14 cellular contexts compared by ENCODE assay signal in genomic region chr10:127976701-127977367, GRCh38.
DNase-seq lines count a peak whose midpoint lies in the region; ATAC-seq and TF ChIP-seq lines count a peak whose summit lies in the region.
"Had no signal": no experiment of that assay in that cellular context is flagged by ENCODE, and none has a peak within 500 bp of the region (broad histone marks: within the 10 kb centered on the region; RNA-seq: fewer than 3 reads in every experiment).

No MANE protein-coding gene starts in this region.

- no peaks in the 10 kb centered on the region for H3K36me3 Mint-ChIP-seq in dendritic cell treated with granulocyte-macrophage colony-stimulating factor and Interleukin-4, amounts not matched to agents 40 ng/mL and 50 ng/mL, for 4 days (ENCODE audit: low read depth)
- no peaks in the 10 kb centered on the region for H3K36me3 Mint-ChIP-seq in activated naive CD8-positive, alpha-beta T cell treated with anti-CD3 and anti-CD28 coated beads, Interleukin-2, amount 50 U/mL, for 24 hours (ENCODE audit: low read depth)
- H3K36me3 Mint-ChIP-seq: CD4-positive, alpha-beta memory T cell; stimulated activated effector memory CD8-positive, alpha-beta T cell treated with anti-CD3 and anti-CD28 coated beads, Interleukin-12 subunit alpha, Interleukin-12 subunit beta, amount 100 ng/mL, for 72 hours had no signal

- H3K27ac ChIP-seq in RWPE2 (ENCODE audit: poor library complexity, severe bottlenecking): peak overlapping the region; percentile 32
- H3K27ac ChIP-seq in tibial artery: peak overlapping the region; percentile 53 to 60
- H3K27ac ChIP-seq in aorta (ENCODE audit: low read depth in 1 of 2, low read length in 2 of 2): no peak overlapping the region

- WGBS in aorta, 2 donors: 64 to 69% methylated on average over 8 of the region's 8 CpGs

- H3K4me1 ChIP-seq in RWPE2 (ENCODE audit: insufficient read depth, poor library complexity, severe bottlenecking) (peaks cover 15% of the 10 kb centered on the region), tibial artery (peaks cover 0 to 26% (median 12%) of the 10 kb centered on the region in 4 donors), aorta (ENCODE audit: control insufficient read depth in 1 of 2, insufficient read depth in 2 of 2, low read length in 2 of 2) (no peaks in the 10 kb centered on the region)

- peak overlapping the region; percentile 74 for H3K27ac Mint-ChIP-seq in dendritic cell treated with granulocyte-macrophage colony-stimulating factor and Interleukin-4, amounts not matched to agents 40 ng/mL and 50 ng/mL, for 4 days
- no peak overlapping the region for H3K27ac Mint-ChIP-seq in activated naive CD8-positive, alpha-beta T cell treated with anti-CD3 and anti-CD28 coated beads, Interleukin-2, amount 50 U/mL, for 24 hours
- H3K27ac Mint-ChIP-seq: activated CD4-positive, alpha-beta T cell treated with anti-CD3 and anti-CD28 coated beads, Interleukin-2, amount 10 ng/mL, durations not matched to agents 7 days and 5 days; activated T-helper 2 cell treated with anti-CD3 and anti-CD28 coated beads, Interferon-gamma antibody, Interleukin-2, Interleukin-4, amounts not matched to agents 10 μg/mL and 5 μg/mL and 100 μg/mL, durations not matched to agents 14 hours and 24 hours and 36 hours; CD4-positive, alpha-beta memory T cell had no signal

- H3K4me1 Mint-ChIP-seq in dendritic cell treated with granulocyte-macrophage colony-stimulating factor and Interleukin-4, amounts not matched to agents 40 ng/mL and 50 ng/mL, for 4 days (ENCODE audit: low read depth): peaks cover 57% of the 10 kb centered on the region
- peaks cover 9% of the 10 kb centered on the region for H3K4me1 Mint-ChIP-seq in activated naive CD8-positive, alpha-beta T cell treated with anti-CD3 and anti-CD28 coated beads, Interleukin-2, amount 50 U/mL, for 24 hours
- H3K4me1 Mint-ChIP-seq: central memory CD8-positive, alpha-beta T cell had no signal

- ATAC-seq in RWPE2 (ENCODE audit: low read depth) (no peak), aorta (ENCODE audit: low FRiP score) (no peak)
- no peak for ATAC-seq in activated naive CD8-positive, alpha-beta T cell treated with anti-CD3 and anti-CD28 coated beads, Interleukin-2, amount 50 U/mL, for 24 hours

- no peaks in the 10 kb centered on the region for H3K9me3 Mint-ChIP-seq in dendritic cell treated with granulocyte-macrophage colony-stimulating factor and Interleukin-4, amounts not matched to agents 40 ng/mL and 50 ng/mL, for 4 days
- peaks cover 8% of the 10 kb centered on the region for H3K9me3 Mint-ChIP-seq in activated naive CD8-positive, alpha-beta T cell treated with anti-CD3 and anti-CD28 coated beads, Interleukin-2, amount 50 U/mL, for 24 hours
- H3K9me3 Mint-ChIP-seq: central memory CD8-positive, alpha-beta T cell had no signal

- H3K27me3 ChIP-seq in RWPE2 (ENCODE audit: insufficient read depth, poor library complexity, severe bottlenecking): no peaks in the 10 kb centered on the region
- no peaks in the 10 kb centered on the region for H3K27me3 ChIP-seq in tibial artery
- H3K27me3 ChIP-seq in aorta (ENCODE audit: control insufficient read depth in 1 of 2, insufficient read depth in 2 of 2, low read length in 1 of 2): no peaks in the 10 kb centered on the region

- DNase-seq in RWPE2 (ENCODE audit: low spot score): no peak
- DNase-seq in lung microvascular endothelial cell (ENCODE audit: low read depth in 2 of 2): peak; percentile 27 to 71
- no peak for DNase-seq in tibial artery
- no peak for DNase-seq in activated naive CD8-positive, alpha-beta T cell treated with anti-CD3 and anti-CD28 coated beads, Interleukin-2, amount 50 U/mL, for 24 hours
- no peak for DNase-seq in aorta
- DNase-seq in activated naive CD4-positive, alpha-beta T cell (lab: John Stamatoyannopoulos, UW): no peak
- DNase-seq: activated CD4-positive, alpha-beta T cell treated with anti-CD3 and anti-CD28 coated beads, Interleukin-2, amount 10 ng/mL, durations not matched to agents 7 days and 5 days; CD4-positive, alpha-beta memory T cell; KBM-7; NCI-H2029 treated with DMSO at 0.1 percent for 48 hours had no signal

- no peak overlapping the region for H3K4me3 Mint-ChIP-seq in dendritic cell treated with granulocyte-macrophage colony-stimulating factor and Interleukin-4, amounts not matched to agents 40 ng/mL and 50 ng/mL, for 4 days
- no peak overlapping the region for H3K4me3 Mint-ChIP-seq in activated naive CD8-positive, alpha-beta T cell treated with anti-CD3 and anti-CD28 coated beads, Interleukin-2, amount 50 U/mL, for 24 hours
- H3K4me3 Mint-ChIP-seq: activated CD4-positive, alpha-beta T cell treated with anti-CD3 and anti-CD28 coated beads, Interleukin-2, amount 10 ng/mL, durations not matched to agents 7 days and 5 days; central memory CD8-positive, alpha-beta T cell had no signal

- no peaks in the 10 kb centered on the region for H3K27me3 Mint-ChIP-seq in dendritic cell treated with granulocyte-macrophage colony-stimulating factor and Interleukin-4, amounts not matched to agents 40 ng/mL and 50 ng/mL, for 4 days
- peaks cover 21% of the 10 kb centered on the region for H3K27me3 Mint-ChIP-seq in activated naive CD8-positive, alpha-beta T cell treated with anti-CD3 and anti-CD28 coated beads, Interleukin-2, amount 50 U/mL, for 24 hours

- H3K4me3 ChIP-seq in RWPE2 (ENCODE audit: severe bottlenecking) (no peak overlapping the region), tibial artery (peak overlapping the region in 1 of 2 donors; percentile 26), aorta (ENCODE audit: low read length in 2 of 2) (no peak overlapping the region)

- H3K36me3 ChIP-seq in RWPE2 (ENCODE audit: low read depth) (no peaks in the 10 kb centered on the region), tibial artery (no peaks in the 10 kb centered on the region), aorta (ENCODE audit: control insufficient read depth in 1 of 2, insufficient read depth in 2 of 2, low read length in 1 of 2) (no peaks in the 10 kb centered on the region)

- intact Hi-C loops in dendritic cell treated with granulocyte-macrophage colony-stimulating factor and Interleukin-4, amounts not matched to agents 40 ng/mL and 50 ng/mL, for 4 days (cut with micrococcal nuclease): no loop called here
- intact Hi-C loops in tibial artery (cut with DNase I; ENCODE audit: low total_unique reads): no loop called here
- intact Hi-C loops in aorta (cut with DNase I): loop anchor here (5.0 kb wide), 2 partner anchors 50 to 55 kb away; no protein-coding TSS in a partner anchor

- H3K9me3 ChIP-seq in RWPE2 (ENCODE audit: severe bottlenecking): no peaks in the 10 kb centered on the region
- peaks cover 0 to 6% (median 0%) of the 10 kb centered on the region in 3 donors for H3K9me3 ChIP-seq in tibial artery
- H3K9me3 ChIP-seq in aorta (ENCODE audit: control insufficient read depth, low read length): no peaks in the 10 kb centered on the region

- TF ChIP-seq CTCF in RWPE2 (IDR thresholded peaks at IDR 0.05; ENCODE audit: poor library complexity, severe bottlenecking) (no peak), tibial artery (IDR thresholded peaks at IDR 0.05) (no peak)

Comparison
In these comparisons a context has a peak if more than half of its experiments do, and no peak if none do; other contexts are left out.
1. DNase-seq: peak in lung microvascular endothelial cell (2 of 2); none in RWPE2 (single experiment), tibial artery (0 of 2), activated naive CD8-positive, alpha-beta T cell treated with anti-CD3 and anti-CD28 coated beads, Interleukin-2, amount 50 U/mL, for 24 hours (single experiment), aorta (0 of 2) and activated naive CD4-positive, alpha-beta T cell (0 of 4).
2. H3K27ac ChIP-seq: peak in RWPE2 (single experiment) and tibial artery (2 of 2); none in aorta (0 of 2).
3. intact Hi-C loops: an anchor here in aorta (5.0 kb wide); none called in dendritic cell treated with granulocyte-macrophage colony-stimulating factor and Interleukin-4, amounts not matched to agents 40 ng/mL and 50 ng/mL, for 4 days and tibial artery.